ENCODE assay signal across 1 cellular context in the genomic region with DNA sequence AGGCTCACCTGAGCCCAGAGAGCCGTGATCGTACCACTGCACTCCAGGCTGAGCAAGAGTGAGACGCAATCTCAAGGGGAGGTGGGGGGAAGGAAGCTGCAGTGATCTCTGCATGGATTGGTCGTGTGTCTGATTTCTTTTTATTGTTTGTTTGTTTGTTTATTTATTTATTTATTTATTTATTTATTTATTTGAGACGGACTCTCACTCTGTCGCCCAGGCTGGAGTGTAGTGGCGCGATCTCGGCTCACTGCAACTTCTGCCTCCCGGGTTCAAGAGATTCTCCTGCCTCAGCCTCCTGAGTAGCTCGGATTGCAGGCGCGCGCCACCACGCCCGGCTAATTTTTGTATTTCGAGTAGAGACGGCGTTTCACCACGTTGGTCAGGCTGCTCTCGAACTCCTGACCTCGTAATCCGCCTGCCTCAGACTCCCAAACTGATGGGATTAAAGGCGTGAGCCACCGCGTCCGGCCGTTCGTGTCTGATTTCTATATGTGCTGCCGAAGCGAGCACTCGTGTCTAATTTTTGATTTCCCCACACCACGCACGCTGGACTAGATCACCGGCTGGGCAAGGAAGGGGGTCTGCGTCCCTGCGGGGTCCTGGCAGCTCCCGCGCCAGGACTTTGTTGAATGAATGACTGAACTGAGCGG.
A peak's percentile ranks its signal among the peaks of the same experiment; 100 is the strongest.
TF ChIP-seq lines count a peak whose summit lies in the region.

No MANE protein-coding gene starts in this region.

TF ChIP-seq in HEK293, 187 proteins besides CTCF, POLR2A, EP300 and RAD21 (continued from another document):
- TF ChIP-seq ZNF548 (tag by site-specific recombination; IDR thresholded peaks at IDR 0.05) (peak; percentile 21; the same call in 1 of the 2 replicates), ZNF488 (tag by site-specific recombination; IDR thresholded peaks at IDR 0.05) (no peak), SETDB1 (IDR thresholded peaks at IDR 0.05; ENCODE audit: insufficient read length, low read length) (no peak), HOXC10 (CRISPR knock-in tag; IDR thresholded peaks at IDR 0.05) (no peak), ZNF398 (tag by site-specific recombination; IDR thresholded peaks at IDR 0.05) (no peak), ZNF544 (tag by site-specific recombination; IDR thresholded peaks at IDR 0.05) (no peak), REPIN1 (tag by site-specific recombination; IDR thresholded peaks at IDR 0.05; ENCODE audit: low read depth) (no peak), ZFP37 (tag by site-specific recombination; IDR thresholded peaks at IDR 0.05) (no peak), ZIC2 (tag by site-specific recombination; IDR thresholded peaks at IDR 0.05) (peak; percentile 73), ZNF2 (tag by site-specific recombination; IDR thresholded peaks at IDR 0.05) (peak; percentile 37; the same call in 1 of the 2 replicates), ZSCAN18 (tag by site-specific recombination; IDR thresholded peaks at IDR 0.05) (no peak), GLIS1 (tag by site-specific recombination; IDR thresholded peaks at IDR 0.05) (no peak; the same call in 1 of the 2 replicates), ZBTB17 (tag by site-specific recombination; IDR thresholded peaks at IDR 0.05) (no peak), ZBTB48 (tag by site-specific recombination; IDR thresholded peaks at IDR 0.05) (no peak), ZNF157 (tag by site-specific recombination; IDR thresholded peaks at IDR 0.05) (no peak)
- TF ChIP-seq, protein P1, sequence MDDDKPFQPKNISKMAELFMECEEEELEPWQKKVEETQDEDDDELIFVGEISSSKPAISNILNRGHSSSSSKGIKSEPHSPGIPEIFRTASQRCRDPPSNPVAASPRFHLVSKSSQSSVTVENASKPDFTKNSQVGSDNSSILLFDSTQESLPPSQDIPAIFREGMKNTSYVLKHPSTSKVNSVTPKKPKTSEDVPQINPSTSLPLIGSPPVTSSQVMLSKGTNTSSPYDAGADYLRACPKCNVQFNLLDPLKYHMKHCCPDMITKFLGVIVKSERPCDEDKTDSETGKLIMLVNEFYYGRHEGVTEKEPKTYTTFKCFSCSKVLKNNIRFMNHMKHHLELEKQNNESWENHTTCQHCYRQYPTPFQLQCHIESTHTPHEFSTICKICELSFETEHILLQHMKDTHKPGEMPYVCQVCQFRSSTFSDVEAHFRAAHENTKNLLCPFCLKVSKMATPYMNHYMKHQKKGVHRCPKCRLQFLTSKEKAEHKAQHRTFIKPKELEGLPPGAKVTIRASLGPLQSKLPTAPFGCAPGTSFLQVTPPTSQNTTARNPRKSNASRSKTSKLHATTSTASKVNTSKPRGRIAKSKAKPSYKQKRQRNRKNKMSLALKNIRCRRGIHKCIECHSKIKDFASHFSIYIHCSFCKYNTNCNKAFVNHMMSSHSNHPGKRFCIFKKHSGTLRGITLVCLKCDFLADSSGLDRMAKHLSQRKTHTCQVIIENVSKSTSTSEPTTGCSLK (tag by site-specific recombination; IDR thresholded peaks at IDR 0.05) = no peak
- TF ChIP-seq, protein P2, sequence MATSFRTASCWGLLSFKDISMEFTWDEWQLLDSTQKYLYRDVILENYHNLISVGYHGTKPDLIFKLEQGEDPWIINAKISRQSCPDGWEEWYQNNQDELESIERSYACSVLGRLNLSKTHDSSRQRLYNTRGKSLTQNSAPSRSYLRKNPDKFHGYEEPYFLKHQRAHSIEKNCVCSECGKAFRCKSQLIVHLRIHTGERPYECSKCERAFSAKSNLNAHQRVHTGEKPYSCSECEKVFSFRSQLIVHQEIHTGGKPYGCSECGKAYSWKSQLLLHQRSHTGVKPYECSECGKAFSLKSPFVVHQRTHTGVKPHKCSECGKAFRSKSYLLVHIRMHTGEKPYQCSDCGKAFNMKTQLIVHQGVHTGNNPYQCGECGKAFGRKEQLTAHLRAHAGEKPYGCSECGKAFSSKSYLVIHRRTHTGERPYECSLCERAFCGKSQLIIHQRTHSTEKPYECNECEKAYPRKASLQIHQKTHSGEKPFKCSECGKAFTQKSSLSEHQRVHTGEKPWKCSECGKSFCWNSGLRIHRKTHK (tag by site-specific recombination; IDR thresholded peaks at IDR 0.05) = no peak
TF ChIP-seq in HEK293: peak in this region for 49.
